Comparison of ENCODE assay signal across 24 cellular contexts in genomic region chr20:29313481-29313880, GRCh38.
DNase-seq lines count a peak whose midpoint lies in the region; ATAC-seq and TF ChIP-seq lines count a peak whose summit lies in the region.
"Had no signal": no experiment of that assay in that cellular context is flagged by ENCODE, and none has a peak within 500 bp of the region (broad histone marks: within the 10 kb centered on the region; RNA-seq: fewer than 3 reads in every experiment).

No MANE protein-coding gene starts in this region.

- ATAC-seq in Right ventricle myocardium inferior (no peak), Right ventricle myocardium superior (ENCODE audit: poor library complexity) (no peak), sciatic nerve (no peak)
- no peak for ATAC-seq in activated CD8-positive, alpha-beta T cell treated with anti-CD3 and anti-CD28 coated beads, Interleukin-2, amount 10 ng/mL, durations not matched to agents 7 days and 5 days
- ATAC-seq: A549, GM12878 had no signal

- H3K4me1 ChIP-seq in esophagus muscularis mucosa (no peaks in the 10 kb centered on the region), hepatocyte (ENCODE audit: insufficient read depth) (no peaks in the 10 kb centered on the region)
- H3K4me1 ChIP-seq: A549; BE2C; BLaER1 treated with 17β-estradiol and CSF1 and Interleukin-3, amounts not matched to agents 10 nM and 100 nM; HAP-1 had no signal

- intact Hi-C loops in Right ventricle myocardium inferior (cut with DNase I), result no loop called here
- intact Hi-C loops in Right ventricle myocardium superior (cut with DNase I), result no loop called here
- intact Hi-C loops in esophagus muscularis mucosa (cut with DNase I), result no loop called here
- intact Hi-C loops in sciatic nerve (cut with DNase I), result no loop called here

- TF ChIP-seq CTCF in esophagus muscularis mucosa (IDR thresholded peaks at IDR 0.05) (no peak), hepatocyte (IDR thresholded peaks at IDR 0.05; ENCODE audit: poor library complexity) (no peak)

- no peak for TF ChIP-seq POLR2A in esophagus muscularis mucosa (IDR thresholded peaks at IDR 0.05; ENCODE audit: low read depth)

- no peaks in the 10 kb centered on the region for H4K20me1 ChIP-seq in hepatocyte (ENCODE audit: insufficient read depth, poor library complexity, severe bottlenecking)
- H4K20me1 ChIP-seq: BLaER1 treated with 17β-estradiol and CSF1 and Interleukin-3, amounts not matched to agents 10 nM and 100 nM had no signal

- no peaks in the 10 kb centered on the region for H3K9me2 ChIP-seq in hepatocyte (replicated peaks; ENCODE audit: insufficient read depth)

- H3K79me2 ChIP-seq in hepatocyte, result no peaks in the 10 kb centered on the region

- H3K36me3 Mint-ChIP-seq in activated CD8-positive, alpha-beta T cell treated with anti-CD3 and anti-CD28 coated beads, Interleukin-2, amount 10 ng/mL, durations not matched to agents 7 days and 5 days (ENCODE audit: low read depth), result peaks cover 9% of the 10 kb centered on the region
- H3K36me3 Mint-ChIP-seq: CD14-positive monocyte; CD8-positive, alpha-beta memory T cell had no signal

- CTCF ChIA-PET in activated CD8-positive, alpha-beta T cell treated with anti-CD3 and anti-CD28 coated beads, Interleukin-2, amount 10 ng/mL, durations not matched to agents 7 days and 5 days (lab: Charles Lee), result no interaction called here

- no peak overlapping the region for H3K27ac Mint-ChIP-seq in activated CD8-positive, alpha-beta T cell treated with anti-CD3 and anti-CD28 coated beads, Interleukin-2, amount 10 ng/mL, durations not matched to agents 7 days and 5 days
- H3K27ac Mint-ChIP-seq: CD14-positive monocyte; CD4-positive, alpha-beta T cell; CD8-positive, alpha-beta memory T cell; HFFc6 had no signal

- no peaks in the 10 kb centered on the region for H3K36me3 ChIP-seq in esophagus muscularis mucosa
- no peaks in the 10 kb centered on the region for H3K36me3 ChIP-seq in hepatocyte (replicated peaks; ENCODE audit: insufficient read depth, low read depth)
- H3K36me3 ChIP-seq: BE2C; BLaER1 treated with 17β-estradiol and CSF1 and Interleukin-3, amounts not matched to agents 10 nM and 100 nM; HAP-1 had no signal

- H2AFZ ChIP-seq in hepatocyte, result no peak overlapping the region

- 77% methylated on average over 15 of the region's 18 CpGs for WGBS in esophagus muscularis mucosa
- 78% methylated on average over 18 of the region's 18 CpGs for WGBS in hepatocyte (ENCODE audit: low lambda C conversion rate, missing lambda C conversion rate)

- H3K4me3 ChIP-seq in esophagus muscularis mucosa (no peak overlapping the region), hepatocyte (no peak overlapping the region)
- H3K4me3 ChIP-seq: A549; BLaER1 treated with 17β-estradiol and CSF1 and Interleukin-3, amounts not matched to agents 10 nM and 100 nM; GM12878; HAP-1 had no signal

- TF ChIP-seq EP300 in esophagus muscularis mucosa (IDR thresholded peaks at IDR 0.05), result no peak

- no peak overlapping the region for H3K4me3 Mint-ChIP-seq in activated CD8-positive, alpha-beta T cell treated with anti-CD3 and anti-CD28 coated beads, Interleukin-2, amount 10 ng/mL, durations not matched to agents 7 days and 5 days
- H3K4me3 Mint-ChIP-seq: CD14-positive monocyte; CD4-positive, alpha-beta T cell; CD8-positive, alpha-beta memory T cell; HFFc6 had no signal

- no peak overlapping the region for H3K27ac ChIP-seq in esophagus muscularis mucosa (replicated peaks in 1 of 4)
- no peak overlapping the region for H3K27ac ChIP-seq in hepatocyte
- H3K27ac ChIP-seq: A549; BLaER1 treated with 17β-estradiol and CSF1 and Interleukin-3, amounts not matched to agents 10 nM and 100 nM had no signal

- H3K9me3 Mint-ChIP-seq in activated CD8-positive, alpha-beta T cell treated with anti-CD3 and anti-CD28 coated beads, Interleukin-2, amount 10 ng/mL, durations not matched to agents 7 days and 5 days (ENCODE audit: insufficient read depth), result peaks cover 14% of the 10 kb centered on the region

- peaks cover 0 to 14% (median 0%) of the 10 kb centered on the region in 4 donors for H3K27me3 ChIP-seq in esophagus muscularis mucosa
- H3K27me3 ChIP-seq in hepatocyte, result no peaks in the 10 kb centered on the region
- H3K27me3 ChIP-seq: BE2C; BLaER1 treated with 17β-estradiol and CSF1 and Interleukin-3, amounts not matched to agents 10 nM and 100 nM had no signal

- H3K9me3 ChIP-seq in esophagus muscularis mucosa (peaks cover 0 to 4% (median 0%) of the 10 kb centered on the region in 4 donors), hepatocyte (ENCODE audit: low read depth) (no peaks in the 10 kb centered on the region)
- H3K9me3 ChIP-seq: A549, BE2C, HAP-1 had no signal

- H3K27me3 Mint-ChIP-seq in activated CD8-positive, alpha-beta T cell treated with anti-CD3 and anti-CD28 coated beads, Interleukin-2, amount 10 ng/mL, durations not matched to agents 7 days and 5 days (ENCODE audit: low read depth), result no peaks in the 10 kb centered on the region
- H3K27me3 Mint-ChIP-seq: CD4-positive, alpha-beta T cell had no signal

- DNase-seq in Right ventricle myocardium inferior (ENCODE audit: missing footprints), result peak; percentile 15
- no peak for DNase-seq in Right ventricle myocardium superior
- DNase-seq in esophagus muscularis mucosa (ENCODE audit: extremely low spot score), result peak; percentile 88
- peak; percentile 49 for DNase-seq in sciatic nerve (ENCODE audit: low spot score)
- DNase-seq in NK-92 (lab: John Stamatoyannopoulos, UW; ENCODE audit: unreplicated experiment), result no peak
- no peak for DNase-seq in activated CD8-positive, alpha-beta T cell treated with anti-CD3 and anti-CD28 coated beads, Interleukin-2, amount 10 ng/mL, durations not matched to agents 7 days and 5 days
- DNase-seq in hepatocyte (ENCODE audit: low spot score), result no peak
- DNase-seq: 8988T; ACHN; AML-193; BE2C; CD4-positive, alpha-beta T cell; CD8-positive, alpha-beta memory T cell; DMS 273 treated with DMSO at 0.1 percent for 48 hours; DMS79; EL; GDM1; GOT3; HFFc6 had no signal

- no peaks in the 10 kb centered on the region for H3K4me1 Mint-ChIP-seq in activated CD8-positive, alpha-beta T cell treated with anti-CD3 and anti-CD28 coated beads, Interleukin-2, amount 10 ng/mL, durations not matched to agents 7 days and 5 days (ENCODE audit: low read depth)
- H3K4me1 Mint-ChIP-seq: CD14-positive monocyte had no signal

- POLR2A ChIA-PET in activated CD8-positive, alpha-beta T cell treated with anti-CD3 and anti-CD28 coated beads, Interleukin-2, amount 10 ng/mL, durations not matched to agents 7 days and 5 days (lab: Charles Lee), result no interaction called here

- H3K4me2 ChIP-seq in hepatocyte, result no peak overlapping the region
- H3K4me2 ChIP-seq: A549; BLaER1 treated with 17β-estradiol and CSF1 and Interleukin-3, amounts not matched to agents 10 nM and 100 nM had no signal

Comparison
In these comparisons a context has a peak if more than half of its experiments do, and no peak if none do; other contexts are left out.
1. DNase-seq: peak in Right ventricle myocardium inferior (single experiment), esophagus muscularis mucosa (single experiment) and sciatic nerve (single experiment); none in Right ventricle myocardium superior (single experiment), NK-92 (single experiment), activated CD8-positive, alpha-beta T cell treated with anti-CD3 and anti-CD28 coated beads, Interleukin-2, amount 10 ng/mL, durations not matched to agents 7 days and 5 days (single experiment) and hepatocyte (single experiment).